8 cellular contexts compared by ENCODE assay signal in genomic region chr9:12775373-12775962, GRCh38. TPM values are rescaled to one million over a fixed set of nuclear protein-coding genes. Genes with fewer than 3 reads are reported as not detected.
DNase-seq lines count a peak whose midpoint lies in the region; ATAC-seq and TF ChIP-seq lines count a peak whose summit lies in the region.

No MANE protein-coding gene starts in this region.

- no peak overlapping the region for H3K23ac ChIP-seq in neuronal stem cell (ENCODE audit: low read depth, low read length, poor library complexity)

- POLR2A ChIA-PET in A673 (lab: Charles Lee; ENCODE audit: low non-redundant PET) (no interaction called here), Panc1 (lab: Charles Lee) (no interaction called here)

- in situ Hi-C loops in Panc1 (cut with HindIII; ENCODE audit: low pct_unique_long_range_greater_than_20kb, low sequenced_read_pairs): no loop called here

- peak overlapping the region; percentile 99 for H3K18ac ChIP-seq in neuronal stem cell (ENCODE audit: low read length)

- H3K27ac ChIP-seq in A673 (ENCODE audit: low read depth, low read length, poor library complexity, severe bottlenecking): no peak overlapping the region
- peak overlapping the region; percentile 82 for H3K27ac ChIP-seq in Panc1 (ENCODE audit: low read length)
- no peak overlapping the region for H3K27ac ChIP-seq in neuronal stem cell (replicated peaks; ENCODE audit: low read length)

- peak overlapping the region; percentile 47 for H2BK120ac ChIP-seq in neuronal stem cell (ENCODE audit: low read depth, low read length)

- peak overlapping the region; percentile 63 for H2BK12ac ChIP-seq in neuronal stem cell (ENCODE audit: low read length)

- no peaks in the 10 kb centered on the region for H3K36me3 ChIP-seq in A673 (ENCODE audit: insufficient read depth, low read length, poor library complexity, severe bottlenecking)
- no peaks in the 10 kb centered on the region for H3K36me3 ChIP-seq in Panc1 (ENCODE audit: control insufficient read depth, insufficient read depth, low read length)
- no peaks in the 10 kb centered on the region for H3K36me3 ChIP-seq in neuronal stem cell (replicated peaks in 1 of 2; ENCODE audit: control insufficient read depth in 2 of 2, insufficient read depth in 2 of 2, low read length in 2 of 2)

- WGBS in neuronal stem cell (ENCODE audit: extremely low coverage in 2 of 2, insufficient read length in 2 of 2, insufficient replicate concordance in 1 of 2), 2 donors: no CpG with 5 or more reads among the region's 37 CpGs

- DNase-seq in A673 (ENCODE audit: low spot score) (peak; percentile 39), Panc1 (ENCODE audit: low read depth, low spot score) (no peak), fibroblast of pulmonary artery (ENCODE audit: low read depth) (no peak), neuronal stem cell (ENCODE audit: low spot score) (peak; percentile 47), GM19240 (ENCODE audit: insufficient read length, low spot score) (no peak)
- no peak for DNase-seq in activated effector memory CD4-positive, alpha-beta T cell treated with Interleukin-2 at 50 U/mL for 16 hours

- intact Hi-C loops in A673 (cut with micrococcal nuclease; ENCODE audit: unreplicated experiment): no loop called here
- intact Hi-C loops in Panc1 (cut with micrococcal nuclease; ENCODE audit: unreplicated experiment): loop anchor here (5.0 kb wide), 1 partner anchor 42 kb away; no protein-coding TSS in a partner anchor

- H3K4me3 ChIP-seq in A673 (ENCODE audit: low read depth, low read length, poor library complexity, severe bottlenecking): peak overlapping the region; percentile 60
- peak overlapping the region; percentile 71 to 82 for H3K4me3 ChIP-seq in Panc1 (ENCODE audit: low read depth in 2 of 2, low read length in 2 of 2)
- H3K4me3 ChIP-seq in fibroblast of pulmonary artery (replicated peaks; ENCODE audit: low read depth, low read length): peak overlapping the region; percentile 80
- H3K4me3 ChIP-seq in neuronal stem cell (ENCODE audit: low read length in 2 of 2): peak overlapping the region; percentile 72 to 94

- H3K9ac ChIP-seq in neuronal stem cell (ENCODE audit: low read depth, low read length, poor library complexity): peak overlapping the region; percentile 82

- H3K4ac ChIP-seq in neuronal stem cell (ENCODE audit: low read length): no peak overlapping the region

- H2AFZ ChIP-seq in neuronal stem cell (ENCODE audit: low read length): peak overlapping the region; percentile 100

- H3K9me3 ChIP-seq in A673 (ENCODE audit: low read depth, low read length, poor library complexity, severe bottlenecking): no peaks in the 10 kb centered on the region
- no peaks in the 10 kb centered on the region for H3K9me3 ChIP-seq in Panc1 (ENCODE audit: control insufficient read depth, insufficient read depth, low read depth, low read length)
- H3K9me3 ChIP-seq in neuronal stem cell (replicated peaks in 1 of 2; ENCODE audit: control insufficient read depth in 2 of 2, insufficient read depth in 1 of 2, low read depth in 1 of 2, low read length in 2 of 2): no peaks in the 10 kb centered on the region

- TF ChIP-seq CTCF in A673 (conservative IDR thresholded peaks at IDR 0.05; ENCODE audit: low read depth, low read length): no peak
- no peak for TF ChIP-seq CTCF in Panc1 (IDR thresholded peaks at IDR 0.05)
- TF ChIP-seq CTCF in fibroblast of pulmonary artery (IDR thresholded peaks at IDR 0.05; ENCODE audit: low read length, missing control alignments): no peak

- peak; percentile 24 for ATAC-seq in GM19463 (IDR thresholded peaks at IDR 0.05; ENCODE audit: unreplicated experiment)
- ATAC-seq in Panc1: 0 out of 2 replicates have a peak, but pooled peaks have one; percentile 5
- ATAC-seq in GM21423 (IDR thresholded peaks at IDR 0.05; ENCODE audit: unreplicated experiment): no peak

- CTCF ChIA-PET in A673 (lab: Charles Lee): interaction anchor here (0.8 to 1.7 kb wide), 3 partner anchors 74 to 313 kb away, joined by 3 to 9 read pairs (median 3); no protein-coding TSS in a partner anchor
- CTCF ChIA-PET in Panc1 (lab: Charles Lee): no interaction called here

- H3K27me3 ChIP-seq in A673 (replicated peaks; ENCODE audit: insufficient read depth, low read depth, low read length, poor library complexity): peaks cover 6% of the 10 kb centered on the region
- H3K27me3 ChIP-seq in Panc1 (ENCODE audit: control insufficient read depth, insufficient read depth, low read length): no peaks in the 10 kb centered on the region
- no peaks in the 10 kb centered on the region for H3K27me3 ChIP-seq in neuronal stem cell (ENCODE audit: control insufficient read depth in 3 of 3, insufficient read depth in 3 of 3, low read depth in 1 of 3, low read length in 3 of 3)

- H3K14ac ChIP-seq in neuronal stem cell (ENCODE audit: low read length): no peak overlapping the region

- H3K79me1 ChIP-seq in neuronal stem cell (ENCODE audit: low read depth, low read length): no peaks in the 10 kb centered on the region

- H2BK5ac ChIP-seq in neuronal stem cell (ENCODE audit: low read length): no peak overlapping the region

- H4K8ac ChIP-seq in neuronal stem cell (ENCODE audit: low read depth, low read length): no peak overlapping the region

- H4K91ac ChIP-seq in neuronal stem cell (ENCODE audit: low read depth, low read length, poor library complexity): no peak overlapping the region

- peak overlapping the region; percentile 89 for H3K4me2 ChIP-seq in neuronal stem cell (ENCODE audit: insufficient read depth, low read length, poor library complexity, severe bottlenecking)

- H2BK15ac ChIP-seq in neuronal stem cell (ENCODE audit: low read length): peak overlapping the region; percentile 79

- no peak overlapping the region for H2AK5ac ChIP-seq in neuronal stem cell (ENCODE audit: low read depth, low read length)

- BruUV-seq in A673 (replicated peaks; lab: Mats Ljungman, UMichigan): no TSS peak
- no TSS peak for BruUV-seq in Panc1 (replicated peaks; lab: Mats Ljungman, UMichigan)

- H3K4me1 ChIP-seq in A673 (ENCODE audit: insufficient read depth, low read length, poor library complexity, severe bottlenecking): peaks cover 5% of the 10 kb centered on the region
- H3K4me1 ChIP-seq in Panc1 (ENCODE audit: control insufficient read depth, insufficient read depth, low read length): peaks cover 3% of the 10 kb centered on the region
- peaks cover 2% of the 10 kb centered on the region in 2 donors for H3K4me1 ChIP-seq in neuronal stem cell (ENCODE audit: control insufficient read depth in 2 of 2, insufficient read depth in 1 of 2, low read depth in 1 of 2, low read length in 2 of 2)

RNA-seq across cellular contexts. Expression of gene LURAP1L, which starts 0.6 kb away (rescaled TPM):
- total RNA-seq in A673 (2021): 0.60 and 0.96 TPM in 2 replicates
- 6.8 TPM for total RNA-seq in Panc1 (2021; ENCODE audit: unreplicated experiment)
- 4.3 TPM for polyA plus RNA-seq in Panc1 (2012; ENCODE audit: insufficient read length)
- polyA plus RNA-seq in neuronal stem cell (2013, experiment 1 of 2): 1.3 TPM
- 1.0 TPM for polyA plus RNA-seq in neuronal stem cell (2013, experiment 2 of 2)

Comparison
In these comparisons a context has a peak if more than half of its experiments do, and no peak if none do; other contexts are left out.
1. DNase-seq: peak in A673 (single experiment) and neuronal stem cell (single experiment); none in Panc1 (single experiment), fibroblast of pulmonary artery (single experiment), GM19240 (single experiment) and activated effector memory CD4-positive, alpha-beta T cell treated with Interleukin-2 at 50 U/mL for 16 hours (single experiment).
2. Peak in every context shown above with its lines, with median percentiles within 50 percentile points of each other: H3K4me3 ChIP-seq.